Comparison of ENCODE assay signal across 13 cellular contexts in the genomic region with DNA sequence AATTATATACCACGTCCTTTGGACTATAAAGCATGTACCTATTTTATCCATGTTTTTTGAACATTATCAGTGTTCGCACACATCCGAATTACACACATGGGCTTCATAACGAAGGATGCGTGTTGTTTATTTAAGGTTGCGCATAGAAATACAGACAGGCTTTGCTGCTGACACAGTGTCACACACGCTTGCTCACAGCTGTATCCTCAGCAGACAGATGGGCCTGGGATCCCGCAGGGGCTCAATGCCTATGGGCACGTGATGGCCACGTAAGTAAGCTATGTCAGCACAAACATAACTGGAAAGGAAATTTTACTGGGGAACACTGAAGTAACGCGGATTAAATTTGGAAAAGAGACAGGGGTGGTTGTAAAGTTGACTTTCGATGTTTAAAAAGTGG.
"Had no signal": no experiment of that assay in that cellular context is flagged by ENCODE, and none has a peak within 500 bp of the region (broad histone marks: within the 10 kb centered on the region; RNA-seq: fewer than 3 reads in every experiment).

No MANE protein-coding gene starts in this region.

- DNase-seq: activated CD4-positive, alpha-beta T cell treated with anti-CD3 and anti-CD28 coated beads, Interleukin-2, amount 50 U/mL, for 1 hour; activated CD4-positive, CD25-positive, alpha-beta regulatory T cell; activated T-cell treated with anti-CD3 and anti-CD28 coated beads, Interleukin-2, amount 50 U/mL, for 1 hour; adrenal gland; erythroblast; left colon; pancreas; stimulated activated CD4-positive, alpha-beta T cell treated with anti-CD3 and anti-CD28 coated beads, Interleukin-1b, Interleukin-23, amount 100 ng/mL, for 48 hours; uterus had no signal

- H3K9me3 ChIP-seq: adrenal gland, gastroesophageal sphincter, pancreas, uterus had no signal

- H3K27me3 Mint-ChIP-seq: activated naive CD4-positive, alpha-beta T cell treated with anti-CD3 and anti-CD28 coated beads, Interleukin-2, amount 10 ng/mL, durations not matched to agents 7 days and 5 days had no signal

- H3K27me3 ChIP-seq: adrenal gland, cardiac muscle cell, gastroesophageal sphincter, pancreas, uterus had no signal

- H3K27ac Mint-ChIP-seq: T-helper 1 cell treated with Interleukin-12 subunit alpha and Interleukin-12 subunit beta and Interleukin-4 antibody, amounts not matched to agents 30 μg/mL and 1 μg/mL, for 36 hours had no signal

- H3K27ac ChIP-seq: adrenal gland, cardiac muscle cell, pancreas, uterus had no signal

- H3K4me3 Mint-ChIP-seq: activated naive CD4-positive, alpha-beta T cell treated with anti-CD3 and anti-CD28 coated beads, Interleukin-2, amount 10 ng/mL, durations not matched to agents 7 days and 5 days; T-helper 1 cell treated with Interleukin-12 subunit alpha and Interleukin-12 subunit beta and Interleukin-4 antibody, amounts not matched to agents 30 μg/mL and 1 μg/mL, for 36 hours had no signal

- H3K4me3 ChIP-seq: adrenal gland, cardiac muscle cell, gastroesophageal sphincter, pancreas, uterus had no signal

- ATAC-seq: gastroesophageal sphincter, left colon, pancreas had no signal

- H3K4me1 ChIP-seq: pancreas, uterus had no signal

- H3K9me3 Mint-ChIP-seq: activated naive CD4-positive, alpha-beta T cell treated with anti-CD3 and anti-CD28 coated beads, Interleukin-2, amount 10 ng/mL, durations not matched to agents 7 days and 5 days; T-helper 1 cell treated with Interleukin-12 subunit alpha and Interleukin-12 subunit beta and Interleukin-4 antibody, amounts not matched to agents 30 μg/mL and 1 μg/mL, for 36 hours had no signal

- H3K36me3 ChIP-seq: cardiac muscle cell, uterus had no signal
